In genomic region chr1:58895082-58895481, GRCh38 we compare ENCODE assay signal across 13 cellular contexts.
DNase-seq lines count a peak whose midpoint lies in the region; ATAC-seq and TF ChIP-seq lines count a peak whose summit lies in the region.
"Had no signal": no experiment of that assay in that cellular context is flagged by ENCODE, and none has a peak within 500 bp of the region (broad histone marks: within the 10 kb centered on the region; RNA-seq: fewer than 3 reads in every experiment).

No MANE protein-coding gene starts in this region.

- H3K4me3 ChIP-seq in duodenal mucosa (ENCODE audit: low read depth in 1 of 2, low read length in 2 of 2), result no peak overlapping the region
- no peak overlapping the region for H3K4me3 ChIP-seq in adrenal gland
- H3K4me3 ChIP-seq: A549 had no signal

- WGBS in adrenal gland, 4 donors, result 82 to 95% (median 84%) methylated on average over 2 of the region's 2 CpGs

- no peak for TF ChIP-seq POLR2A in adrenal gland (IDR thresholded peaks at IDR 0.05)

- no peak overlapping the region for H3K27ac Mint-ChIP-seq in activated T-helper 1 cell treated with anti-CD3 and anti-CD28 coated beads, Interleukin-12 subunit alpha, Interleukin-12 subunit beta, Interleukin-2, Interleukin-4 antibody, amounts not matched to agents 30 ng/mL and 10 ng/mL and 1 ng/mL, durations not matched to agents 14 hours and 24 hours and 36 hours

- H3K4me3 Mint-ChIP-seq in activated T-helper 1 cell treated with anti-CD3 and anti-CD28 coated beads, Interleukin-12 subunit alpha, Interleukin-12 subunit beta, Interleukin-2, Interleukin-4 antibody, amounts not matched to agents 30 ng/mL and 10 ng/mL and 1 ng/mL, durations not matched to agents 14 hours and 24 hours and 36 hours, result no peak overlapping the region

- H3K36me3 Mint-ChIP-seq in activated T-helper 1 cell treated with anti-CD3 and anti-CD28 coated beads, Interleukin-12 subunit alpha, Interleukin-12 subunit beta, Interleukin-2, Interleukin-4 antibody, amounts not matched to agents 30 ng/mL and 10 ng/mL and 1 ng/mL, durations not matched to agents 14 hours and 24 hours and 36 hours (ENCODE audit: low read depth), result peaks cover 12% of the 10 kb centered on the region

- peak overlapping the region; percentile 10 to 35 for H3K9ac ChIP-seq in duodenal mucosa (ENCODE audit: low read depth in 1 of 2, low read length in 2 of 2)

- H3K27ac ChIP-seq in duodenal mucosa (ENCODE audit: low read depth, low read length) (no peak overlapping the region), adrenal gland (peak overlapping the region in 2 of 5 donors; percentile 9 to 82)

- H3K9me3 ChIP-seq in duodenal mucosa (ENCODE audit: control insufficient read depth in 1 of 2, low read length in 2 of 2), result no peaks in the 10 kb centered on the region
- no peaks in the 10 kb centered on the region for H3K9me3 ChIP-seq in adrenal gland (replicated peaks in 1 of 3)
- H3K9me3 ChIP-seq: A549 had no signal

- DNase-seq in NCI-H2029 (lab: John Stamatoyannopoulos, UW) (peak; percentile 42), NCI-H2029 treated with DMSO at 0.1 percent for 48 hours (lab: John Stamatoyannopoulos, UW) (no peak), sciatic nerve (ENCODE audit: low spot score) (peak; percentile 66), adrenal gland (no peak)
- no peak for DNase-seq in activated T-helper 1 cell treated with anti-CD3 and anti-CD28 coated beads, Interleukin-12 subunit alpha, Interleukin-12 subunit beta, Interleukin-2, Interleukin-4 antibody, amounts not matched to agents 30 ng/mL and 10 ng/mL and 1 ng/mL, durations not matched to agents 14 hours and 24 hours and 36 hours (ENCODE audit: low spot score)
- DNase-seq: activated CD4-positive, CD25-positive, alpha-beta regulatory T cell treated with anti-CD3 and anti-CD28 coated beads, Interleukin-2, amount 50 U/mL, for 72 hours; cerebellar nuclear complex; DND-41; NCI-H2081 had no signal

- no peak for TF ChIP-seq CTCF in adrenal gland (IDR thresholded peaks at IDR 0.05)

- H3K27me3 Mint-ChIP-seq in activated T-helper 1 cell treated with anti-CD3 and anti-CD28 coated beads, Interleukin-12 subunit alpha, Interleukin-12 subunit beta, Interleukin-2, Interleukin-4 antibody, amounts not matched to agents 30 ng/mL and 10 ng/mL and 1 ng/mL, durations not matched to agents 14 hours and 24 hours and 36 hours (ENCODE audit: insufficient read depth), result no peaks in the 10 kb centered on the region

- ATAC-seq in HG03108 (IDR thresholded peaks at IDR 0.05; ENCODE audit: unreplicated experiment) (peak; percentile 49), sciatic nerve (no peak), HG02885 (IDR thresholded peaks at IDR 0.05; ENCODE audit: poor library complexity, unreplicated experiment) (no peak)

- H3K4me1 Mint-ChIP-seq in activated T-helper 1 cell treated with anti-CD3 and anti-CD28 coated beads, Interleukin-12 subunit alpha, Interleukin-12 subunit beta, Interleukin-2, Interleukin-4 antibody, amounts not matched to agents 30 ng/mL and 10 ng/mL and 1 ng/mL, durations not matched to agents 14 hours and 24 hours and 36 hours (ENCODE audit: low read depth), result peaks cover 29% of the 10 kb centered on the region

- H3K4me1 ChIP-seq in duodenal mucosa (ENCODE audit: control insufficient read depth in 1 of 2, insufficient read depth in 2 of 2, low read length in 2 of 2), result peaks cover 70 to 72% of the 10 kb centered on the region in 2 donors
- H3K4me1 ChIP-seq in adrenal gland (replicated peaks in 1 of 2), result peaks cover 25 to 48% of the 10 kb centered on the region in 2 donors

- H3K27me3 ChIP-seq in duodenal mucosa (ENCODE audit: control insufficient read depth in 1 of 2, insufficient read depth in 2 of 2, low read length in 2 of 2) (no peaks in the 10 kb centered on the region), adrenal gland (no peaks in the 10 kb centered on the region)

- intact Hi-C loops in sciatic nerve (cut with DNase I) (no loop called here), adrenal gland (cut with DNase I) (no loop called here)
- intact Hi-C loops in activated T-helper 1 cell treated with anti-CD3 and anti-CD28 coated beads, Interleukin-12 subunit alpha, Interleukin-12 subunit beta, Interleukin-2, Interleukin-4 antibody, amounts not matched to agents 30 ng/mL and 10 ng/mL and 1 ng/mL, durations not matched to agents 14 hours and 24 hours and 36 hours (cut with micrococcal nuclease), result no loop called here

- H3K36me3 ChIP-seq in duodenal mucosa (ENCODE audit: control insufficient read depth in 1 of 2, insufficient read depth in 2 of 2, low read length in 2 of 2), result no peaks in the 10 kb centered on the region
- no peaks in the 10 kb centered on the region for H3K36me3 ChIP-seq in adrenal gland (replicated peaks in 1 of 2)

- H3K9me3 Mint-ChIP-seq in activated T-helper 1 cell treated with anti-CD3 and anti-CD28 coated beads, Interleukin-12 subunit alpha, Interleukin-12 subunit beta, Interleukin-2, Interleukin-4 antibody, amounts not matched to agents 30 ng/mL and 10 ng/mL and 1 ng/mL, durations not matched to agents 14 hours and 24 hours and 36 hours, result peaks cover 5% of the 10 kb centered on the region

Comparison
In these comparisons a context has a peak if more than half of its experiments do, and no peak if none do; other contexts are left out.
1. DNase-seq: peak in NCI-H2029 (single experiment) and sciatic nerve (single experiment); none in NCI-H2029 treated with DMSO at 0.1 percent for 48 hours (single experiment), adrenal gland (0 of 7) and activated T-helper 1 cell treated with anti-CD3 and anti-CD28 coated beads, Interleukin-12 subunit alpha, Interleukin-12 subunit beta, Interleukin-2, Interleukin-4 antibody, amounts not matched to agents 30 ng/mL and 10 ng/mL and 1 ng/mL, durations not matched to agents 14 hours and 24 hours and 36 hours (single experiment).